Comparison of ENCODE assay signal across 13 cellular contexts in the genomic region with DNA sequence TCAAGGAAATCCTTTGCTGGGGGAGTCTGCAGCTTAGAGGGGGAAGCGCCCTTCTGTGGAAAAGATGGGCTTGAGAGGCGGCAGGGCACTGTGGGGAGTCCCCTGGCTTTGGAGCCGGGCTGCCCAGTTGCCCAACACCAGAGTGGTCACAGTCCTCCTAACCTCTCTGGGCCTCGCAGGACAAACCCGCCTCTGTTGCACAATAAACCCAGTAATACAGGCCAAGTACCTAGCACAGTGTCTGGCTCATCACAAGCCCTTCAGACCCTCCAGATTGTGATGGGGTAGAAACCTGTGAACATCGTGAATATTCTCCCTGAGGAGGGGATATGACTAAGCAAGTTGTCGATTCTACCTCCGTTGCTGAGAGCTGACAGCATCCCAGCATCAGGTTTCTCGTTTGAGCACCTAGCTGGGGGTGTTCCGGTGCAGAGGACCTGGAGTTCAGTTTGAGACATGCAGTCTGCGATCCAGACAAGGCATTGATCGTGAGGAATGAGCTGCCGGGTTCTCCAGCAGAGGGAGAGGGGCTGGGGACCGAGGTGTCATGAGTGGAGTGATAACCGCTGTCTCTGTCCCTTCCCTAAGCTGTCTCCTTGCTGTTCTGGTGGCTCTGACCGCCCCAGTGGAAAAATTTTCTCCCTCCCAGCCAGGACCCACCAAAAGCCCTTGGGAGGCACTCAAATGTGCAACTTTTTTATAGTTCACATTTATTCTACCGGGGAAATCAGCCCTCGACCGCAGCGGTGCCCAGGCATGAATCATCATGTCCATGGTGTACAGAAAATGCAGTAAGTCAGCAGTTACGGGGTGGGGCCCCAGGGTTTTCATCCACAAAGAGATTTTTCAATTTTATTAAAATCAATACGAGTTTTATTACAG.
DNase-seq lines count a peak whose midpoint lies in the region; ATAC-seq and TF ChIP-seq lines count a peak whose summit lies in the region.
"Had no signal": no experiment of that assay in that cellular context is flagged by ENCODE, and none has a peak within 500 bp of the region (broad histone marks: within the 10 kb centered on the region; RNA-seq: fewer than 3 reads in every experiment).

No MANE protein-coding gene starts in this region.

- ATAC-seq in SK-N-SH treated with all-trans-retinoic acid at 6 μM for 48 hours (peak; percentile 78; the same call in 2 of the 3 replicates), GM19397 (IDR thresholded peaks at IDR 0.05; ENCODE audit: unreplicated experiment) (no peak)
- ATAC-seq: stimulated activated naive CD8-positive, alpha-beta T cell treated with anti-CD3 and anti-CD28 coated beads, Interleukin-15, Interleukin-2, amounts not matched to agents 100 U/mL and 50 U/mL, for 24 hours had no signal

- DNase-seq in AG08396 (ENCODE audit: low spot score) (peak; percentile 21), HT1080 (ENCODE audit: low read depth) (peak; percentile 70), islet precursor cell (peak; percentile 51), mesenteric fat pad (ENCODE audit: low spot score) (no peak), nucleus accumbens (lab: John Stamatoyannopoulos, UW) (no peak)
- DNase-seq in activated T-cell treated with anti-CD3 and anti-CD28 coated beads, Interleukin-2, amount 50 U/mL, for 48 hours = no peak
- DNase-seq: BE2C; HCEC 1CT; NCI-H526 treated with DMSO at 0.1 percent for 48 hours; stimulated activated CD4-positive, alpha-beta T cell treated with anti-CD3 and anti-CD28 coated beads, Interleukin-2, amount 100 ng/mL, for 24 hours; stimulated activated naive CD8-positive, alpha-beta T cell treated with anti-CD3 and anti-CD28 coated beads, Interleukin-15, Interleukin-2, amounts not matched to agents 100 U/mL and 50 U/mL, for 24 hours had no signal

TF ChIP-seq in SK-N-SH treated with all-trans-retinoic acid at 6 μM for 48 hours, 23 proteins besides CTCF, POLR2A, EP300 and RAD21:
- no peak for TF ChIP-seq ISL1 (CRISPR knock-in tag; IDR thresholded peaks at IDR 0.05)
- no peak for TF ChIP-seq ZNF565 (CRISPR knock-in tag; conservative IDR thresholded peaks at IDR 0.05; ENCODE audit: low read depth)
- no peak for TF ChIP-seq TOX (CRISPR knock-in tag; IDR thresholded peaks at IDR 0.05; ENCODE audit: borderline replicate concordance)
- TF ChIP-seq, protein P1, sequence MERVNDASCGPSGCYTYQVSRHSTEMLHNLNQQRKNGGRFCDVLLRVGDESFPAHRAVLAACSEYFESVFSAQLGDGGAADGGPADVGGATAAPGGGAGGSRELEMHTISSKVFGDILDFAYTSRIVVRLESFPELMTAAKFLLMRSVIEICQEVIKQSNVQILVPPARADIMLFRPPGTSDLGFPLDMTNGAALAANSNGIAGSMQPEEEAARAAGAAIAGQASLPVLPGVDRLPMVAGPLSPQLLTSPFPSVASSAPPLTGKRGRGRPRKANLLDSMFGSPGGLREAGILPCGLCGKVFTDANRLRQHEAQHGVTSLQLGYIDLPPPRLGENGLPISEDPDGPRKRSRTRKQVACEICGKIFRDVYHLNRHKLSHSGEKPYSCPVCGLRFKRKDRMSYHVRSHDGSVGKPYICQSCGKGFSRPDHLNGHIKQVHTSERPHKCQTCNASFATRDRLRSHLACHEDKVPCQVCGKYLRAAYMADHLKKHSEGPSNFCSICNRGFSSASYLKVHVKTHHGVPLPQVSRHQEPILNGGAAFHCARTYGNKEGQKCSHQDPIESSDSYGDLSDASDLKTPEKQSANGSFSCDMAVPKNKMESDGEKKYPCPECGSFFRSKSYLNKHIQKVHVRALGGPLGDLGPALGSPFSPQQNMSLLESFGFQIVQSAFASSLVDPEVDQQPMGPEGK (CRISPR knock-in tag; IDR thresholded peaks at IDR 0.05; ENCODE audit: borderline replicate concordance) = no peak
- no peak for TF ChIP-seq ZNF8 (CRISPR knock-in tag; IDR thresholded peaks at IDR 0.05)
- no peak for TF ChIP-seq ZC3H10 (CRISPR knock-in tag; IDR thresholded peaks at IDR 0.05)
- no peak for TF ChIP-seq PPARA (CRISPR knock-in tag; IDR thresholded peaks at IDR 0.05; ENCODE audit: borderline replicate concordance)
- no peak for TF ChIP-seq ARNTL (CRISPR knock-in tag; IDR thresholded peaks at IDR 0.05; ENCODE audit: borderline replicate concordance, low read depth)
- TF ChIP-seq, protein P2, sequence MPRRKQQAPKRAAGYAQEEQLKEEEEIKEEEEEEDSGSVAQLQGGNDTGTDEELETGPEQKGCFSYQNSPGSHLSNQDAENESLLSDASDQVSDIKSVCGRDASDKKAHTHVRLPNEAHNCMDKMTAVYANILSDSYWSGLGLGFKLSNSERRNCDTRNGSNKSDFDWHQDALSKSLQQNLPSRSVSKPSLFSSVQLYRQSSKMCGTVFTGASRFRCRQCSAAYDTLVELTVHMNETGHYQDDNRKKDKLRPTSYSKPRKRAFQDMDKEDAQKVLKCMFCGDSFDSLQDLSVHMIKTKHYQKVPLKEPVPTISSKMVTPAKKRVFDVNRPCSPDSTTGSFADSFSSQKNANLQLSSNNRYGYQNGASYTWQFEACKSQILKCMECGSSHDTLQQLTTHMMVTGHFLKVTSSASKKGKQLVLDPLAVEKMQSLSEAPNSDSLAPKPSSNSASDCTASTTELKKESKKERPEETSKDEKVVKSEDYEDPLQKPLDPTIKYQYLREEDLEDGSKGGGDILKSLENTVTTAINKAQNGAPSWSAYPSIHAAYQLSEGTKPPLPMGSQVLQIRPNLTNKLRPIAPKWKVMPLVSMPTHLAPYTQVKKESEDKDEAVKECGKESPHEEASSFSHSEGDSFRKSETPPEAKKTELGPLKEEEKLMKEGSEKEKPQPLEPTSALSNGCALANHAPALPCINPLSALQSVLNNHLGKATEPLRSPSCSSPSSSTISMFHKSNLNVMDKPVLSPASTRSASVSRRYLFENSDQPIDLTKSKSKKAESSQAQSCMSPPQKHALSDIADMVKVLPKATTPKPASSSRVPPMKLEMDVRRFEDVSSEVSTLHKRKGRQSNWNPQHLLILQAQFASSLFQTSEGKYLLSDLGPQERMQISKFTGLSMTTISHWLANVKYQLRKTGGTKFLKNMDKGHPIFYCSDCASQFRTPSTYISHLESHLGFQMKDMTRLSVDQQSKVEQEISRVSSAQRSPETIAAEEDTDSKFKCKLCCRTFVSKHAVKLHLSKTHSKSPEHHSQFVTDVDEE (CRISPR knock-in tag; IDR thresholded peaks at IDR 0.05) = no peak
- TF ChIP-seq CSDC2 (CRISPR knock-in tag; IDR thresholded peaks at IDR 0.05) = no peak
- TF ChIP-seq ZNF70 (CRISPR knock-in tag; IDR thresholded peaks at IDR 0.05) = no peak
- no peak for TF ChIP-seq SNAI2 (CRISPR knock-in tag; IDR thresholded peaks at IDR 0.05)
- TF ChIP-seq ESRRG (CRISPR knock-in tag; IDR thresholded peaks at IDR 0.05) = no peak

Comparison
In these comparisons a context has a peak if more than half of its experiments do, and no peak if none do; other contexts are left out.
1. DNase-seq: peak in AG08396 (single experiment), HT1080 (single experiment) and islet precursor cell (single experiment); none in mesenteric fat pad (single experiment), nucleus accumbens (0 of 56) and activated T-cell treated with anti-CD3 and anti-CD28 coated beads, Interleukin-2, amount 50 U/mL, for 48 hours (0 of 2).